In the genomic region with DNA sequence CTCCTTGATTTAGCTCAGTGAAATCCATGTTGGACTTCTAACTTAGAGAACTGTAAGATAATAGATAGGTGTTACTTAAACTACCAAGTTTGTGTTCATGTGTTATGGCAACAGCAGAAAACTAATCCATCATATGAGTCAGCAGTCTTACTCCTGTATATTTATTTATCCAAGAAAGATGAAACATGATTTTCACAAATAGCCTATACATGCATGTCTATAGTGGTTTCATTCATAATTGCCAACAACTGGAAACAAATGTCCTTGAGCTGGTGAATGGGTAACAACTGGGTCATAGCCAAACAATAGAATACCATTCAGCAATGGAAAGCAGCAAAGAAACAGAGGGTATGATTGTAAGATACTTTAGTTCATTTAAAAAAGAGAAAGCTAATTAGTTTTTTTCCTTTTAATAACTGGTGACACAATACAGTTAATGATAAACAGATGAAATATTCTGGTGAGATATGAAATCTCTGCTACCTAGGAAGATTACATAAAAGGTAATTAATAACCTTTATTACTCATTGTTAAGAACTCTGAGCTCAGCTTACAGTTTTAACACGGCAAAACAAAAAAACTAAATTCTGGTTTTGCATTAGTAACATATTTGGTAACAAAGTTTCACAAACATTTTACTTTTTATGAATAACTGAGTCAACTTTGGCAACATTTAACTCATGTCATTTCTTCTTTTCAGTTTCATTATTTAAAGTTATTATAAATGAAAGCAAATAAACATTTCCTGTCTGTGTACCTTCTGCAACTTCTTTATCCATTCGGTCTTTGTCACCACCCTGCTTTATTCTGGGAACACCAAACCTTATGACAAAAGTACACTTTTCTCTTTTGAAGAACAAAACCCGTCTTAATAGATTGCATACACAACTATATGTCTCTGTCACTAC, we compare ENCODE assay signal across 23 cellular contexts.
A peak's percentile ranks its signal among the peaks of the same experiment; 100 is the strongest.
DNase-seq lines count a peak whose midpoint lies in the region; ATAC-seq, FAIRE-seq and TF ChIP-seq lines count a peak whose summit lies in the region.
"Had no signal": no experiment of that assay in that cellular context is flagged by ENCODE, and none has a peak within 500 bp of the region (broad histone marks: within the 10 kb centered on the region; RNA-seq: fewer than 3 reads in every experiment).

No MANE protein-coding gene starts in this region.

- no peaks in the 10 kb centered on the region for H3K9me3 ChIP-seq in small intestine (ENCODE audit: control insufficient read depth, low read depth)
- no peaks in the 10 kb centered on the region for H3K9me3 ChIP-seq in psoas muscle
- H3K9me3 ChIP-seq: ovary, testis had no signal

- 15 to 44% (median 24%) methylated on average over 3 of the region's 3 CpGs for WGBS in small intestine, 3 donors
- WGBS in psoas muscle, 3 donors, result 56 to 72% (median 71%) methylated on average over 3 of the region's 3 CpGs

- no peak overlapping the region for H3K4me3 Mint-ChIP-seq in stimulated activated effector memory CD8-positive, alpha-beta T cell treated with anti-CD3 and anti-CD28 coated beads, Interleukin-12 subunit alpha, Interleukin-12 subunit beta, amount 100 ng/mL, for 72 hours
- H3K4me3 Mint-ChIP-seq: activated naive CD8-positive, alpha-beta T cell treated with anti-CD3 and anti-CD28 coated beads for 36 hours; CD4-positive, CD25-positive, alpha-beta regulatory T cell; natural killer cell treated with Interleukin-12 subunit alpha and Interleukin-12 subunit beta and Interleukin-15 and Interleukin-18, amount 100 ng/mL, for 72 hours had no signal

- H3K4me3 ChIP-seq in small intestine (ENCODE audit: low read depth in 1 of 2, low read length in 2 of 2) (no peak overlapping the region), psoas muscle (no peak overlapping the region)
- H3K4me3 ChIP-seq: ovary, testis had no signal

- ATAC-seq in psoas muscle, result no peak
- no peak for ATAC-seq in stimulated activated effector memory CD8-positive, alpha-beta T cell treated with anti-CD3 and anti-CD28 coated beads, Interleukin-12 subunit alpha, Interleukin-12 subunit beta, amount 100 ng/mL, for 72 hours
- ATAC-seq: left ventricle myocardium superior; natural killer cell treated with Interleukin-12 subunit alpha and Interleukin-12 subunit beta and Interleukin-15 and Interleukin-18, amount 100 ng/mL, for 72 hours had no signal

- peak; percentile 85 for FAIRE-seq in small intestine (lab: Jason Lieb, UNC)
- FAIRE-seq: colon, GM12892 had no signal

- no peaks in the 10 kb centered on the region for H3K36me3 Mint-ChIP-seq in stimulated activated effector memory CD8-positive, alpha-beta T cell treated with anti-CD3 and anti-CD28 coated beads, Interleukin-12 subunit alpha, Interleukin-12 subunit beta, amount 100 ng/mL, for 72 hours
- H3K36me3 Mint-ChIP-seq: activated naive CD8-positive, alpha-beta T cell treated with anti-CD3 and anti-CD28 coated beads for 36 hours; CD4-positive, CD25-positive, alpha-beta regulatory T cell; natural killer cell treated with Interleukin-12 subunit alpha and Interleukin-12 subunit beta and Interleukin-15 and Interleukin-18, amount 100 ng/mL, for 72 hours had no signal

- H3K36me3 ChIP-seq in small intestine (ENCODE audit: control insufficient read depth in 2 of 2, insufficient read depth in 2 of 2, low read length in 2 of 2) (no peaks in the 10 kb centered on the region), psoas muscle (ENCODE audit: insufficient read depth in 1 of 2, low read depth in 1 of 2) (no peaks in the 10 kb centered on the region)
- H3K36me3 ChIP-seq: ovary had no signal

- H3K27me3 ChIP-seq in small intestine (ENCODE audit: control insufficient read depth in 2 of 2, insufficient read depth in 2 of 2, low read length in 2 of 2) (no peaks in the 10 kb centered on the region), psoas muscle (ENCODE audit: insufficient read depth in 3 of 3, low read length in 2 of 3) (no peaks in the 10 kb centered on the region)
- H3K27me3 ChIP-seq: ovary, testis had no signal

- no peaks in the 10 kb centered on the region for H3K4me1 Mint-ChIP-seq in stimulated activated effector memory CD8-positive, alpha-beta T cell treated with anti-CD3 and anti-CD28 coated beads, Interleukin-12 subunit alpha, Interleukin-12 subunit beta, amount 100 ng/mL, for 72 hours
- H3K4me1 Mint-ChIP-seq: activated naive CD8-positive, alpha-beta T cell treated with anti-CD3 and anti-CD28 coated beads for 36 hours; CD4-positive, CD25-positive, alpha-beta regulatory T cell had no signal

- intact Hi-C loops in psoas muscle (cut with DNase I), result no loop called here

- H3K27ac ChIP-seq in epithelial cell of prostate (no peak overlapping the region), small intestine (ENCODE audit: low read depth in 1 of 2, low read length in 1 of 2) (no peak overlapping the region), psoas muscle (no peak overlapping the region)
- H3K27ac ChIP-seq: ovary, testis had no signal

- peak; percentile 43 for DNase-seq in HCEC 1CT
- peak; percentile 80 for DNase-seq in NCI-H226
- peak; percentile 29 for DNase-seq in epithelial cell of prostate (ENCODE audit: low read depth, low spot score)
- DNase-seq in small intestine, result peak; percentile 81
- no peak for DNase-seq in psoas muscle
- DNase-seq in stimulated activated effector memory CD8-positive, alpha-beta T cell treated with anti-CD3 and anti-CD28 coated beads, Interleukin-12 subunit alpha, Interleukin-12 subunit beta, amount 100 ng/mL, for 72 hours (ENCODE audit: low spot score in 2 of 2), result no peak
- DNase-seq in cerebellum (ENCODE audit: low spot score), result no peak
- DNase-seq: activated CD4-positive, alpha-beta T cell treated with anti-CD3 and anti-CD28 coated beads, Interleukin-2, amount 50 U/mL, for 48 hours; activated CD4-positive, CD25-positive, alpha-beta regulatory T cell; activated CD8-positive, alpha-beta memory T cell treated with anti-CD3 and anti-CD28 coated beads, Interleukin-2, amount 50 U/mL, for 48 hours; activated naive CD8-positive, alpha-beta T cell treated with anti-CD3 and anti-CD28 coated beads for 36 hours; CD4-positive, CD25-positive, alpha-beta regulatory T cell; DND-41; left ventricle myocardium superior; NCI-H146; NCI-H774; ovary; stimulated activated naive CD4-positive, alpha-beta T cell; testis had no signal

- peaks cover 11% of the 10 kb centered on the region for H3K9me3 Mint-ChIP-seq in stimulated activated effector memory CD8-positive, alpha-beta T cell treated with anti-CD3 and anti-CD28 coated beads, Interleukin-12 subunit alpha, Interleukin-12 subunit beta, amount 100 ng/mL, for 72 hours
- H3K9me3 Mint-ChIP-seq: activated naive CD8-positive, alpha-beta T cell treated with anti-CD3 and anti-CD28 coated beads for 36 hours had no signal

- no peak overlapping the region for H3K27ac Mint-ChIP-seq in stimulated activated effector memory CD8-positive, alpha-beta T cell treated with anti-CD3 and anti-CD28 coated beads, Interleukin-12 subunit alpha, Interleukin-12 subunit beta, amount 100 ng/mL, for 72 hours
- H3K27ac Mint-ChIP-seq: activated naive CD8-positive, alpha-beta T cell treated with anti-CD3 and anti-CD28 coated beads for 36 hours; activated T-helper 2 cell treated with anti-CD3 and anti-CD28 coated beads, Interferon-gamma antibody, Interleukin-2, Interleukin-4, amounts not matched to agents 10 μg/mL and 5 μg/mL and 100 μg/mL, durations not matched to agents 14 hours and 24 hours and 36 hours; CD4-positive, CD25-positive, alpha-beta regulatory T cell; natural killer cell treated with Interleukin-12 subunit alpha and Interleukin-12 subunit beta and Interleukin-15 and Interleukin-18, amount 100 ng/mL, for 72 hours had no signal

- no peak for TF ChIP-seq CTCF in psoas muscle (IDR thresholded peaks at IDR 0.05)

- H3K4me1 ChIP-seq in small intestine (ENCODE audit: control insufficient read depth in 2 of 2, insufficient read depth in 1 of 2, low read depth in 1 of 2, low read length in 1 of 2) (no peaks in the 10 kb centered on the region), psoas muscle (no peaks in the 10 kb centered on the region)
- H3K4me1 ChIP-seq: testis had no signal

Comparison
In these comparisons a context has a peak if more than half of its experiments do, and no peak if none do; other contexts are left out.
1. DNase-seq: peak in HCEC 1CT (single experiment), NCI-H226 (single experiment), epithelial cell of prostate (single experiment) and small intestine (single experiment); none in psoas muscle (0 of 2), stimulated activated effector memory CD8-positive, alpha-beta T cell treated with anti-CD3 and anti-CD28 coated beads, Interleukin-12 subunit alpha, Interleukin-12 subunit beta, amount 100 ng/mL, for 72 hours (0 of 2) and cerebellum (single experiment).